In the genomic region with DNA sequence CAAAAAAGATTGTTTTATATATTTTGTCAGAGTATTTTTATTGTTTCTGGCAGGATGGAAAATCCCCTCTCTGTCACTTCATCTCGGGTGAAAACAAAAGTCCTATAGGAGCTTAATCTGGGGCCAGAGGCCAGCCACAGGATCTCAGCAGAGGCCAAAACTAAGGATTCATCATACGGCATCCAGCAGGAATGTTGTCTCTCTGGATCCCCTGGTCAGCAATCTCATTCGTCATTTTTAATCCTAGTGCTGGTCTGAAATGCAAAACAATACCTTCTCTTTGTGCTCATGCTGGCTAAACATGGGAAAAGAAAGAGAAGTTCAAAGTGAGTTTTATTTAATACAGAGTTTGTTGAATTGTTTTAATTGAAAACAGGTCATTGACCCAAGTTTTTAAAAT, we compare ENCODE assay signal across 1 cellular context.
TF ChIP-seq lines count a peak whose summit lies in the region.

No MANE protein-coding gene starts in this region.

TF ChIP-seq in H1, 55 proteins besides CTCF, POLR2A, EP300 and RAD21:
- TF ChIP-seq POLR2AphosphoS5 (IDR thresholded peaks at IDR 0.05; ENCODE audit: low read depth, low read length) (no peak), TEAD4 (IDR thresholded peaks at IDR 0.05; ENCODE audit: low read depth, low read length) (peak; percentile 58)
